ENCODE assay signal across 8 cellular contexts in genomic region chr11:96341237-96342130, GRCh38. TPM values are rescaled to one million over a fixed set of nuclear protein-coding genes. Genes with fewer than 3 reads are reported as not detected.
DNase-seq lines count a peak whose midpoint lies in the region; ATAC-seq and TF ChIP-seq lines count a peak whose summit lies in the region.

No MANE protein-coding gene starts in this region.

- H3K27ac ChIP-seq in body of pancreas, result peak overlapping the region; percentile 26 to 87 (median 68)

- no peaks in the 10 kb centered on the region for H3K36me3 ChIP-seq in body of pancreas (replicated peaks in 1 of 2; ENCODE audit: insufficient read depth in 1 of 2, low read depth in 2 of 2)

- H3K9me3 ChIP-seq in body of pancreas, result no peaks in the 10 kb centered on the region

- TF ChIP-seq CTCF in body of pancreas (IDR thresholded peaks at IDR 0.05), result peak in 5 of 7 experiments; percentile 17 to 44 (median 34)

- H3K9me3 Mint-ChIP-seq in immature natural killer cell, result no peaks in the 10 kb centered on the region

- DNase-seq in T-helper 22 cell (ENCODE audit: low read depth), result peak; percentile 66
- DNase-seq in body of pancreas, result peak; percentile 33 to 51 (median 34)
- DNase-seq in immature natural killer cell, result peak; percentile 65 to 73 (median 69)
- peak; percentile 49 for DNase-seq in stimulated activated CD4-positive, alpha-beta T cell treated with anti-CD3 and anti-CD28 coated beads, Interleukin-12 subunit alpha, Interleukin-12 subunit beta, amount 100 ng/mL, for 4 hours
- no peak for DNase-seq in NCI-H510A treated with DMSO at 0.1 percent for 48 hours (lab: John Stamatoyannopoulos, UW)
- no peak for DNase-seq in NCI-H128 (lab: John Stamatoyannopoulos, UW; ENCODE audit: unreplicated experiment)

- H3K4me1 Mint-ChIP-seq in immature natural killer cell, result peaks cover 56 to 70% of the 10 kb centered on the region in 2 donors

- H3K4me3 Mint-ChIP-seq in immature natural killer cell, result peak overlapping the region; percentile 89 to 100 (median 94)

- intact Hi-C loops in body of pancreas (cut with DNase I), result no loop called here

- peaks cover 0 to 5% (median 4%) of the 10 kb centered on the region in 3 donors for H3K27me3 Mint-ChIP-seq in immature natural killer cell (ENCODE audit: low read depth in 3 of 3)

- ATAC-seq in GM19023 (IDR thresholded peaks at IDR 0.05; ENCODE audit: unreplicated experiment) (peak; percentile 18), HG03342 (IDR thresholded peaks at IDR 0.05; ENCODE audit: unreplicated experiment) (peak; percentile 37), body of pancreas (peak; percentile 25)

- peaks cover 37% of the 10 kb centered on the region for H3K4me1 ChIP-seq in body of pancreas

- H3K27me3 ChIP-seq in body of pancreas, result no peaks in the 10 kb centered on the region

- peak in 2 of 3 donors; percentile 33 to 41 for TF ChIP-seq POLR2A in body of pancreas (IDR thresholded peaks at IDR 0.05)

- H3K4me3 ChIP-seq in body of pancreas, result peak overlapping the region in 1 of 2 donors; percentile 3

- WGBS in body of pancreas, 2 donors, result 16 to 29% methylated on average over 13 to 26 of the region's 26 CpGs

- peak overlapping the region; percentile 27 to 96 (median 79) for H3K27ac Mint-ChIP-seq in immature natural killer cell

- no peaks in the 10 kb centered on the region for H3K36me3 Mint-ChIP-seq in immature natural killer cell

RNA-seq across cellular contexts. Expression of gene MAML2, which starts 1.5 kb away (rescaled TPM):
- 1 to 10 TPM; 7.9 to 9.9 TPM for total RNA-seq in body of pancreas
- polyA plus RNA-seq in immature natural killer cell, result 1 to 10 TPM in 2 of 3 donors, under 1 TPM in 1; 0.26 to 4.5 (median 1.1) TPM

RNA-seq across cellular contexts. Expression of gene CCDC82, which starts 48.2 kb away (rescaled TPM):
- total RNA-seq in body of pancreas, result 10 to 100 TPM; 18.9 to 44.8 TPM
- 10 to 100 TPM; 11.4 to 30.7 (median 20.9) TPM for polyA plus RNA-seq in immature natural killer cell

RNA-seq across cellular contexts. Expression of gene JRKL, which starts 48.3 kb away (rescaled TPM):
- 1 to 10 TPM in 1 of 2 donors, under 1 TPM in 1; 0.66 to 6.0 TPM for total RNA-seq in body of pancreas
- polyA plus RNA-seq in immature natural killer cell, result 1 to 10 TPM in 2 of 3 donors, not detected in 1; 1.2 to 2.7 TPM

Comparison
In these comparisons a context has a peak if more than half of its experiments do, and no peak if none do; other contexts are left out.
1. DNase-seq: peak in T-helper 22 cell (single experiment), body of pancreas (4 of 4), immature natural killer cell (3 of 3) and stimulated activated CD4-positive, alpha-beta T cell treated with anti-CD3 and anti-CD28 coated beads, Interleukin-12 subunit alpha, Interleukin-12 subunit beta, amount 100 ng/mL, for 4 hours (single experiment); none in NCI-H510A treated with DMSO at 0.1 percent for 48 hours (single experiment) and NCI-H128 (single experiment).
2. Peak in every context shown above with its lines, with median percentiles within 50 percentile points of each other: ATAC-seq.